8 cellular contexts compared by ENCODE assay signal in genomic region chr6:31729979-31730630, GRCh38. TPM values are rescaled to one million over a fixed set of nuclear protein-coding genes. Genes with fewer than 3 reads are reported as not detected.
DNase-seq lines count a peak whose midpoint lies in the region; ATAC-seq, FAIRE-seq and TF ChIP-seq lines count a peak whose summit lies in the region.

No MANE protein-coding gene starts in this region.

- peak overlapping the region; percentile 97 for H3K4me3 Mint-ChIP-seq in activated B cell treated with CpG ODN at 0.5 μM for 24 hours

- H3K4me1 ChIP-seq in small intestine (ENCODE audit: control insufficient read depth in 2 of 2, insufficient read depth in 1 of 2, low read depth in 1 of 2, low read length in 1 of 2): peaks cover 3 to 7% of the 10 kb centered on the region in 2 donors

- POLR2A ChIA-PET in activated B cell treated with CpG ODN at 0.5 μM for 24 hours (lab: Charles Lee): interaction anchor here (0.5 to 7.7 kb wide), 24 partner anchors 8 to 398 kb away, joined by 3 to 131 read pairs (median 9); partner anchors contain the start of genes ABHD16A, ATF6B, BAG6 and CLIC1

- H3K27me3 ChIP-seq in small intestine (ENCODE audit: control insufficient read depth in 2 of 2, insufficient read depth in 2 of 2, low read length in 2 of 2): no peaks in the 10 kb centered on the region

- no peaks in the 10 kb centered on the region for H3K9me3 ChIP-seq in small intestine (ENCODE audit: control insufficient read depth, low read depth)

- H3K36me3 ChIP-seq in small intestine (ENCODE audit: control insufficient read depth in 2 of 2, insufficient read depth in 2 of 2, low read length in 2 of 2): peaks cover 11% of the 10 kb centered on the region in 2 donors

- intact Hi-C loops in activated B cell treated with CpG ODN at 0.5 μM for 24 hours (cut with micrococcal nuclease): loop anchor here (1.0 to 10.0 kb wide), 8 partner anchors 39 to 235 kb away; partner anchors contain the start of genes BAG6, HSPA1A, HSPA1L and MICB

- ATAC-seq in GM21367 (IDR thresholded peaks at IDR 0.05; ENCODE audit: unreplicated experiment) (peak; percentile 15), activated B cell treated with CpG ODN at 0.5 μM for 24 hours (ENCODE audit: low read depth) (peak; percentile 44), GM21381 (IDR thresholded peaks at IDR 0.05; ENCODE audit: unreplicated experiment) (no peak)

- TF ChIP-seq CTCF in AG09319 (IDR thresholded peaks at IDR 0.05; ENCODE audit: low read depth, low read length) (no peak; the same call in 1 of the 2 replicates), activated B cell treated with CpG ODN at 0.5 μM for 24 hours (IDR thresholded peaks at IDR 0.05) (no peak)

- H3K27ac ChIP-seq in small intestine (ENCODE audit: low read depth in 1 of 2, low read length in 1 of 2): peak overlapping the region; percentile 92 to 93

- no peaks in the 10 kb centered on the region for H3K27me3 Mint-ChIP-seq in activated B cell treated with CpG ODN at 0.5 μM for 24 hours

- peak overlapping the region; percentile 92 for H3K27ac Mint-ChIP-seq in activated B cell treated with CpG ODN at 0.5 μM for 24 hours

- no peak for FAIRE-seq in small intestine (lab: Jason Lieb, UNC)

- H3K36me3 Mint-ChIP-seq in activated B cell treated with CpG ODN at 0.5 μM for 24 hours (ENCODE audit: low read depth): peaks cover 72% of the 10 kb centered on the region

- 1 to 2% (median 2%) methylated on average over 43 to 46 of the region's 46 CpGs for WGBS in small intestine, 3 donors

- H3K4me1 Mint-ChIP-seq in activated B cell treated with CpG ODN at 0.5 μM for 24 hours: peaks cover 76% of the 10 kb centered on the region

- H3K9me3 Mint-ChIP-seq in activated B cell treated with CpG ODN at 0.5 μM for 24 hours: no peaks in the 10 kb centered on the region

- CTCF ChIA-PET in activated B cell treated with CpG ODN at 0.5 μM for 24 hours (lab: Charles Lee): interaction anchor here (0.6 to 5.9 kb wide), 16 partner anchors 8 to 532 kb away, joined by 3 to 49 read pairs (median 5); partner anchors contain the start of genes ABHD16A, HSPA1A, HSPA1B and HSPA1L

- DNase-seq in AG09319 (ENCODE audit: extremely low read depth, low read depth): peak; percentile 83
- DNase-seq in NCI-H1105 (lab: John Stamatoyannopoulos, UW): peak; percentile 81
- DNase-seq in activated B cell treated with CpG ODN at 0.5 μM for 24 hours: peak; percentile 78
- peak; percentile 79 for DNase-seq in cerebellar cortex (ENCODE audit: low spot score)
- peak; percentile 58 for DNase-seq in inferior parietal cortex (ENCODE audit: extremely low spot score)
- DNase-seq in small intestine: peak; percentile 76

- peak overlapping the region; percentile 68 to 74 for H3K4me3 ChIP-seq in small intestine (ENCODE audit: low read depth in 1 of 2, low read length in 2 of 2)

RNA-seq across cellular contexts. Expression of gene DDAH2, which starts 1.0 kb away (rescaled TPM):
- 30.7 and 32.5 TPM in 2 replicates for total RNA-seq in activated B cell treated with CpG ODN at 0.5 μM for 24 hours
- polyA plus RNA-seq in small intestine: 10 to 100 TPM; 68.1 to 89.7 (median 84.1) TPM

RNA-seq across cellular contexts. Expression of gene CLIC1, which starts 6.2 kb away (rescaled TPM):
- 374 and 397 TPM in 2 replicates for total RNA-seq in activated B cell treated with CpG ODN at 0.5 μM for 24 hours
- 100 to 1,000 TPM; 400 to 569 (median 500) TPM for polyA plus RNA-seq in small intestine

RNA-seq across cellular contexts. Expression of gene MPIG6B, which starts 6.9 kb away (rescaled TPM):
- 0.12 TPM in 1 of 2 replicates, not detected in the other for total RNA-seq in activated B cell treated with CpG ODN at 0.5 μM for 24 hours
- polyA plus RNA-seq in small intestine: under 1 TPM in 1 of 3 donors, not detected in 2; 0.13 TPM

RNA-seq across cellular contexts. Expression of gene LY6G6C, which starts 8.6 kb away (rescaled TPM):
- total RNA-seq in activated B cell treated with CpG ODN at 0.5 μM for 24 hours: not detected in 2 replicates
- polyA plus RNA-seq in small intestine: not detected

RNA-seq across cellular contexts. Expression of gene MSH5, which starts 9.7 kb away (rescaled TPM):
- 35.4 and 47.3 TPM in 2 replicates for total RNA-seq in activated B cell treated with CpG ODN at 0.5 μM for 24 hours
- 10 to 100 TPM in 1 of 3 donors, 1 to 10 TPM in 2; 1.6 to 12.2 (median 6.3) TPM for polyA plus RNA-seq in small intestine
